In genomic region chr1:78426398-78426797, GRCh38 we compare ENCODE assay signal across 19 cellular contexts.
DNase-seq lines count a peak whose midpoint lies in the region; ATAC-seq, FAIRE-seq and TF ChIP-seq lines count a peak whose summit lies in the region.
"Had no signal": no experiment of that assay in that cellular context is flagged by ENCODE, and none has a peak within 500 bp of the region (broad histone marks: within the 10 kb centered on the region; RNA-seq: fewer than 3 reads in every experiment).

No MANE protein-coding gene starts in this region.

- H3K9me2 ChIP-seq in PC-3 (replicated peaks; ENCODE audit: low read length) = no peaks in the 10 kb centered on the region

- no peak for ATAC-seq in PC-3
- no peak for ATAC-seq in HG02840 (IDR thresholded peaks at IDR 0.05; ENCODE audit: low FRiP score, unreplicated experiment)
- ATAC-seq: A549 had no signal

- H4K20me1 ChIP-seq in osteoblast (ENCODE audit: insufficient read depth, low read length) (no peaks in the 10 kb centered on the region), PC-3 (ENCODE audit: low read length) (no peaks in the 10 kb centered on the region)

- no peak for FAIRE-seq in frontal cortex (lab: Jason Lieb, UNC)
- FAIRE-seq: A549, GM12892 had no signal

- H3K4me1 ChIP-seq in osteoblast (ENCODE audit: insufficient read depth, low read length) (peaks cover 2% of the 10 kb centered on the region), PC-3 (ENCODE audit: insufficient read depth, low read length) (0 out of 2 replicates have a peak, but pooled peaks cover 10% of the 10 kb centered on the region)
- H3K4me1 ChIP-seq: A549 had no signal

- H3K27me3 ChIP-seq in osteoblast (ENCODE audit: insufficient read depth, low read length) (no peaks in the 10 kb centered on the region), PC-3 (ENCODE audit: low read length) (no peaks in the 10 kb centered on the region)

- H3K4me2 ChIP-seq in osteoblast (ENCODE audit: insufficient read depth, low read length) = peak overlapping the region; percentile 44
- H3K4me2 ChIP-seq in PC-3 (ENCODE audit: low read length) = no peak overlapping the region
- H3K4me2 ChIP-seq: A549, KMS-11 had no signal

- no peaks in the 10 kb centered on the region for H3K79me2 ChIP-seq in osteoblast (ENCODE audit: insufficient read depth, low read length)
- H3K79me2 ChIP-seq in PC-3 (ENCODE audit: low read length) = no peaks in the 10 kb centered on the region

- DNase-seq in AG20443 (ENCODE audit: low spot score) (peak; percentile 27), SK-N-MC (ENCODE audit: low read depth, low spot score) (no peak), fibroblast of pulmonary artery (ENCODE audit: low read depth) (peak; percentile 12), osteoblast (ENCODE audit: insufficient read length, low spot score, missing footprints) (no peak), PC-3 (no peak), head of caudate nucleus (no peak), frontal cortex (ENCODE audit: low spot score in 2 of 2) (no peak)
- DNase-seq: Calu3; CD4-positive, CD25-positive, alpha-beta regulatory T cell; DND-41; GDM1; NCI-H2029; NCI-H2171 treated with DMSO at 0.1 percent for 48 hours; NCI-H774; SIG-M5 had no signal

- H2AFZ ChIP-seq in osteoblast (ENCODE audit: low read length) = peak overlapping the region; percentile 67
- no peak overlapping the region for H2AFZ ChIP-seq in PC-3 (ENCODE audit: low read length)

- no peaks in the 10 kb centered on the region for H3F3A ChIP-seq in PC-3 (ENCODE audit: low read length, unreplicated experiment)

- no TSS peak for BruUV-seq in PC-3 (replicated peaks; lab: Mats Ljungman, UMichigan)

- H3K36me3 ChIP-seq in SK-N-MC (ENCODE audit: insufficient read depth, low read length) = no peaks in the 10 kb centered on the region
- H3K36me3 ChIP-seq in osteoblast (ENCODE audit: insufficient read depth, low read length) = no peaks in the 10 kb centered on the region
- no peaks in the 10 kb centered on the region for H3K36me3 ChIP-seq in PC-3 (ENCODE audit: low read depth, low read length)

- H3K4me3 ChIP-seq in SK-N-MC = peak overlapping the region; percentile 53
- H3K4me3 ChIP-seq in fibroblast of pulmonary artery (replicated peaks; ENCODE audit: low read depth, low read length) = no peak overlapping the region
- H3K4me3 ChIP-seq in osteoblast (ENCODE audit: insufficient read depth, low read length) = no peak overlapping the region
- H3K4me3 ChIP-seq in PC-3 (ENCODE audit: low read length) = no peak overlapping the region
- H3K4me3 ChIP-seq: A549 had no signal

- peak overlapping the region; percentile 55 for H3K9ac ChIP-seq in SK-N-MC (ENCODE audit: insufficient read length)
- no peak overlapping the region for H3K9ac ChIP-seq in PC-3 (ENCODE audit: low read length)
- H3K9ac ChIP-seq: KMS-11 had no signal

- CTCF ChIA-PET in PC-3 (lab: Charles Lee) = no interaction called here

- peak overlapping the region; percentile 91 for H3K27ac ChIP-seq in SK-N-MC
- no peak overlapping the region for H3K27ac ChIP-seq in osteoblast (ENCODE audit: low read depth, low read length)
- no peak overlapping the region for H3K27ac ChIP-seq in PC-3 (ENCODE audit: low read length)
- H3K27ac ChIP-seq: A549, KMS-11 had no signal

- TF ChIP-seq CTCF in fibroblast of pulmonary artery (IDR thresholded peaks at IDR 0.05; ENCODE audit: low read length, missing control alignments) (no peak), osteoblast (IDR thresholded peaks at IDR 0.05; ENCODE audit: extremely low read depth, low read depth, low read length) (no peak), PC-3 (conservative IDR thresholded peaks at IDR 0.05; ENCODE audit: low read depth, low read length) (no peak)

- H3K9me3 ChIP-seq in SK-N-MC (ENCODE audit: low read depth, low read length) (no peaks in the 10 kb centered on the region), osteoblast (ENCODE audit: low read depth, low read length) (no peaks in the 10 kb centered on the region), PC-3 (ENCODE audit: low read length) (no peaks in the 10 kb centered on the region)
- H3K9me3 ChIP-seq: A549 had no signal

- POLR2A ChIA-PET in PC-3 (lab: Charles Lee; ENCODE audit: unreplicated experiment) = no interaction called here

- intact Hi-C loops in PC-3 (cut with micrococcal nuclease) (no loop called here), head of caudate nucleus (cut with DNase I) (no loop called here)

Comparison
In these comparisons a context has a peak if more than half of its experiments do, and no peak if none do; other contexts are left out.
1. DNase-seq: peak in AG20443 (single experiment) and fibroblast of pulmonary artery (single experiment); none in SK-N-MC (single experiment), osteoblast (single experiment), PC-3 (single experiment), head of caudate nucleus (0 of 42) and frontal cortex (0 of 2).